1 cellular context compared by ENCODE assay signal in genomic region chr4:107719927-107720722, GRCh38.
A peak's percentile ranks its signal among the peaks of the same experiment; 100 is the strongest.
TF ChIP-seq lines count a peak whose summit lies in the region.

PAPSS1 (minus strand) TSS chr4:107720234; CDS start chr4:107720179, 55 bp downstream.

TF ChIP-seq in K562, 482 proteins besides CTCF, POLR2A, EP300 and RAD21 (continued from another document and continues in another):
- TF ChIP-seq, protein P1, sequence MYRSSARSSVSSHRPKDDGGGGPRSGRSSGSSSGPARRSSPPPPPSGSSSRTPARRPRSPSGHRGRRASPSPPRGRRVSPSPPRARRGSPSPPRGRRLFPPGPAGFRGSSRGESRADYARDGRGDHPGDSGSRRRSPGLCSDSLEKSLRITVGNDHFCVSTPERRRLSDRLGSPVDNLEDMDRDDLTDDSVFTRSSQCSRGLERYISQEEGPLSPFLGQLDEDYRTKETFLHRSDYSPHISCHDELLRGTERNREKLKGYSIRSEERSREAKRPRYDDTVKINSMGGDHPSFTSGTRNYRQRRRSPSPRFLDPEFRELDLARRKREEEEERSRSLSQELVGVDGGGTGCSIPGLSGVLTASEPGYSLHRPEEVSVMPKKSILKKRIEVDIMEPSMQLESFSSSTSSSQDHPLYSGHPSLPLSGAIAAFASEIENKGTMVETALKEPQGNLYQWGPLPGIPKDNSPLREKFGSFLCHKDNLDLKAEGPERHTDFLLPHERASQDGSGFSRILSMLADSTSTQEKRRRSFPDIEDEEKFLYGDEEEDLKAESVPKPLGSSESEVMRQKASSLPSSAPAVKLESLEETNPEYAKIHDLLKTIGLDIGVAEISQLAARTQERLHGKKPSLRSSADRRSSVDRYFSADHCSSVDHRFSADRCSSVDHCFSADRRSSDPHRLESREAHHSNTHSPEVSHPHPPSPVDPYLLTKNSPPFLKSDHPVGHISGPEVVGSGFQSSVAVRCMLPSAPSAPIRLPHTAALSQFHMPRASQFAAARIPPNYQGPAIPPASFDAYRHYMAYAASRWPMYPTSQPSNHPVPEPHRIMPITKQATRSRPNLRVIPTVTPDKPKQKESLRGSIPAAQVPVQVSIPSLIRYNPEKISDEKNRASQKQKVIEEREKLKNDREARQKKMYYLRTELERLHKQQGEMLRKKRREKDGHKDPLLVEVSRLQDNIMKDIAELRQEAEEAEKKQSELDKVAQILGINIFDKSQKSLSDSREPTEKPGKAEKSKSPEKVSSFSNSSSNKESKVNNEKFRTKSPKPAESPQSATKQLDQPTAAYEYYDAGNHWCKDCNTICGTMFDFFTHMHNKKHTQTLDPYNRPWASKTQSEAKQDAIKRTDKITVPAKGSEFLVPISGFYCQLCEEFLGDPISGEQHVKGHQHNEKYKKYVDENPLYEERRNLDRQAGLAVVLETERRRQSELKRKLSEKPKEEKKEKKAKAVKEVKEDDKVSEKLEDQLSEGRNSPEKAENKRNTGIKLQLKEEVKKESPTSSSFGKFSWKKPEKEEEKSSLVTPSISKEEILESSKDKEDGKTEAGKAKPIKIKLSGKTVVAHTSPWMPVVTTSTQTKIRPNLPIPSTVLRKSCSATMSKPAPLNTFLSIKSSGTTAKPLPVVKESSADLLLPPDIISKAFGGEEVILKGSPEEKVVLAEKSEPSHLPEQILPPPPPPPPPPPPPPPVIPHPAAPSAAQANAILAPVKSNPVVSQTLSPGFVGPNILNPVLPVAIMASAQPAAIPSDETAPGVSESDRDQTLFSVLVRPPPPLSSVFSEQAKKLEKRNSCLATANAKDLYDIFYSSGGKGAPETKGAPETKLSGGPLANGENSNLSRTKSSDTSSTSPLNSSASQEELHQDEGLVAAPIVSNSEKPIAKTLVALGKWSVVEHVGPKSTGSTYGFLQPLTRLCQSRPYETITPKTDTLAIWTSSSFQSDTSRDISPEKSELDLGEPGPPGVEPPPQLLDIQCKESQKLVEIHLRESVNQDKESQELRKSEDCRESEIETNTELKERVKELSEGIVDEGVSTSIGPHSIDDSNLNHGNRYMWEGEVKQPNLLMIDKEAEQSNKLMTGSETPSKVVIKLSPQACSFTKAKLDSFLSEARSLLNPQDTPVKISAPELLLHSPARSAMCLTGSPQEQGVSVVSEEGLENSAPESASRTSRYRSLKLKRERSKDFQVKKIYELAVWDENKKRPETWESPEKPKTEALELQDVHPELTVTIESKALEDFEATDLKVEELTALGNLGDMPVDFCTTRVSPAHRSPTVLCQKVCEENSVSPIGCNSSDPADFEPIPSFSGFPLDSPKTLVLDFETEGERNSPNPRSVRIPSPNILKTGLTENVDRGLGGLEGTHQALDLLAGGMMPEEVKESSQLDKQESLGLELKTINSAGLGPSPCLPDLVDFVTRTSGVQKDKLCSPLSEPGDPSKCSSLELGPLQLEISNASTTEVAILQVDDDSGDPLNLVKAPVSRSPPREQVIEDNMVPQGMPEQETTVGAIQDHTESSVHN (IDR thresholded peaks at IDR 0.05; ENCODE audit: borderline replicate concordance in 1 of 2, low read depth in 1 of 2), result no peak
- TF ChIP-seq BCL6 (CRISPR knock-in tag; IDR thresholded peaks at IDR 0.05) (no peak), CSDE1 (IDR thresholded peaks at IDR 0.05) (no peak), RB1 (IDR thresholded peaks at IDR 0.05; ENCODE audit: low read depth) (no peak), AFF4 (CRISPR knock-in tag; IDR thresholded peaks at IDR 0.05) (no peak), SIX5 (IDR thresholded peaks at IDR 0.05; ENCODE audit: borderline replicate concordance in 1 of 2, insufficient read depth in 1 of 2, low read depth in 1 of 2, low read length in 2 of 2) (no peak), HCFC1 (IDR thresholded peaks at IDR 0.05; ENCODE audit: low read depth, low read length) (peak; percentile 65; the same call in 1 of the 2 replicates), GTF3C2 (IDR thresholded peaks at IDR 0.05; ENCODE audit: borderline replicate concordance, extremely low read depth, insufficient read length) (no peak), NBN (IDR thresholded peaks at IDR 0.05; ENCODE audit: low read depth) (no peak), U2AF2 (optimal IDR thresholded peaks at IDR 0.05; ENCODE audit: low read depth, low read length) (no peak), FIP1L1 (IDR thresholded peaks at IDR 0.05; ENCODE audit: low read depth, low read length, poor library complexity, severe bottlenecking) (peak; percentile 58), HLTF (IDR thresholded peaks at IDR 0.05) (no peak), PHF8 (IDR thresholded peaks at IDR 0.05; ENCODE audit: borderline replicate concordance, low read length) (peak; percentile 78), L3MBTL2 (IDR thresholded peaks at IDR 0.05) (peak; percentile 64), MEF2D (tag; conservative IDR thresholded peaks at IDR 0.05; ENCODE audit: low read depth) (no peak), POLR2B (IDR thresholded peaks at IDR 0.05; ENCODE audit: low read depth, partially characterized antibody) (peak; percentile 62), ZNF23 (CRISPR knock-in tag; IDR thresholded peaks at IDR 0.05) (no peak), ZFX (CRISPR knock-in tag; IDR thresholded peaks at IDR 0.05) (peak; percentile 8), TEAD4 (IDR thresholded peaks at IDR 0.05; ENCODE audit: low read length) (peak; percentile 76), TEAD4 (CRISPR knock-in tag; IDR thresholded peaks at IDR 0.05; ENCODE audit: borderline replicate concordance) (peak; percentile 88; the same call in 1 of the 2 replicates), ETV5 (CRISPR knock-in tag; IDR thresholded peaks at IDR 0.05; ENCODE audit: low read depth) (no peak), SRSF3 (IDR thresholded peaks at IDR 0.05; ENCODE audit: insufficient read depth, low read length) (no peak), GTF2A2 (tag; IDR thresholded peaks at IDR 0.05) (no peak), DMBX1 (CRISPR knock-in tag; IDR thresholded peaks at IDR 0.05; ENCODE audit: borderline replicate concordance) (no peak), HDAC1 (IDR thresholded peaks at IDR 0.05) (peak in 1 of 2 experiments; percentile 57; a peak in 2 of 4 replicates), ZNF449 (CRISPR knock-in tag; IDR thresholded peaks at IDR 0.05) (no peak), ETV6 (IDR thresholded peaks at IDR 0.05; ENCODE audit: borderline replicate concordance in 1 of 2, low read depth in 2 of 2, low read length in 1 of 2) (no peak), ETV6 (CRISPR knock-in tag; IDR thresholded peaks at IDR 0.05; ENCODE audit: borderline replicate concordance) (no peak), CHD1 (IDR thresholded peaks at IDR 0.05; ENCODE audit: low read length) (no peak)
- TF ChIP-seq, protein P2, sequence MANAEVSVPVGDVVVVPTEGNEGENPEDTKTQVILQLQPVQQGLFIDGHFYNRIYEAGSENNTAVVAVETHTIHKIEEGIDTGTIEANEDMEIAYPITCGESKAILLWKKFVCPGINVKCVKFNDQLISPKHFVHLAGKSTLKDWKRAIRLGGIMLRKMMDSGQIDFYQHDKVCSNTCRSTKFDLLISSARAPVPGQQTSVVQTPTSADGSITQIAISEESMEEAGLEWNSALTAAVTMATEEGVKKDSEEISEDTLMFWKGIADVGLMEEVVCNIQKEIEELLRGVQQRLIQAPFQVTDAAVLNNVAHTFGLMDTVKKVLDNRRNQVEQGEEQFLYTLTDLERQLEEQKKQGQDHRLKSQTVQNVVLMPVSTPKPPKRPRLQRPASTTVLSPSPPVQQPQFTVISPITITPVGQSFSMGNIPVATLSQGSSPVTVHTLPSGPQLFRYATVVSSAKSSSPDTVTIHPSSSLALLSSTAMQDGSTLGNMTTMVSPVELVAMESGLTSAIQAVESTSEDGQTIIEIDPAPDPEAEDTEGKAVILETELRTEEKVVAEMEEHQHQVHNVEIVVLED (CRISPR knock-in tag; IDR thresholded peaks at IDR 0.05), result peak; percentile 94
- TF ChIP-seq, protein P3, sequence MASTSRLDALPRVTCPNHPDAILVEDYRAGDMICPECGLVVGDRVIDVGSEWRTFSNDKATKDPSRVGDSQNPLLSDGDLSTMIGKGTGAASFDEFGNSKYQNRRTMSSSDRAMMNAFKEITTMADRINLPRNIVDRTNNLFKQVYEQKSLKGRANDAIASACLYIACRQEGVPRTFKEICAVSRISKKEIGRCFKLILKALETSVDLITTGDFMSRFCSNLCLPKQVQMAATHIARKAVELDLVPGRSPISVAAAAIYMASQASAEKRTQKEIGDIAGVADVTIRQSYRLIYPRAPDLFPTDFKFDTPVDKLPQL (IDR thresholded peaks at IDR 0.05; ENCODE audit: extremely low read depth, insufficient read length), result no peak
- TF ChIP-seq, protein P4, sequence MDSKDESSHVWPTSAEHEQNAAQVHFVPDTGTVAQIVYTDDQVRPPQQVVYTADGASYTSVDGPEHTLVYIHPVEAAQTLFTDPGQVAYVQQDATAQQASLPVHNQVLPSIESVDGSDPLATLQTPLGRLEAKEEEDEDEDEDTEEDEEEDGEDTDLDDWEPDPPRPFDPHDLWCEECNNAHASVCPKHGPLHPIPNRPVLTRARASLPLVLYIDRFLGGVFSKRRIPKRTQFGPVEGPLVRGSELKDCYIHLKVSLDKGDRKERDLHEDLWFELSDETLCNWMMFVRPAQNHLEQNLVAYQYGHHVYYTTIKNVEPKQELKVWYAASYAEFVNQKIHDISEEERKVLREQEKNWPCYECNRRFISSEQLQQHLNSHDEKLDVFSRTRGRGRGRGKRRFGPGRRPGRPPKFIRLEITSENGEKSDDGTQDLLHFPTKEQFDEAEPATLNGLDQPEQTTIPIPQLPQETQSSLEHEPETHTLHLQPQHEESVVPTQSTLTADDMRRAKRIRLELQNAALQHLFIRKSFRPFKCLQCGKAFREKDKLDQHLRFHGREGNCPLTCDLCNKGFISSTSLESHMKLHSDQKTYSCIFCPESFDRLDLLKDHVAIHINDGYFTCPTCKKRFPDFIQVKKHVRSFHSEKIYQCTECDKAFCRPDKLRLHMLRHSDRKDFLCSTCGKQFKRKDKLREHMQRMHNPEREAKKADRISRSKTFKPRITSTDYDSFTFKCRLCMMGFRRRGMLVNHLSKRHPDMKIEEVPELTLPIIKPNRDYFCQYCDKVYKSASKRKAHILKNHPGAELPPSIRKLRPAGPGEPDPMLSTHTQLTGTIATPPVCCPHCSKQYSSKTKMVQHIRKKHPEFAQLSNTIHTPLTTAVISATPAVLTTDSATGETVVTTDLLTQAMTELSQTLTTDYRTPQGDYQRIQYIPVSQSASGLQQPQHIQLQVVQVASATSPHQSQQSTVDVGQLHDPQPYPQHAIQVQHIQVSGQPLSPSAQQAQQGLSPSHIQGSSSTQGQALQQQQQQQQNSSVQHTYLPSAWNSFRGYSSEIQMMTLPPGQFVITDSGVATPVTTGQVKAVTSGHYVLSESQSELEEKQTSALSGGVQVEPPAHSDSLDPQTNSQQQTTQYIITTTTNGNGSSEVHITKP (IDR thresholded peaks at IDR 0.05; ENCODE audit: partially characterized antibody), result no peak
